Comparison of ENCODE assay signal across 8 cellular contexts in genomic region chr5:127562252-127562651, GRCh38. TPM values are rescaled to one million over a fixed set of nuclear protein-coding genes. Genes with fewer than 3 reads are reported as not detected.
DNase-seq lines count a peak whose midpoint lies in the region; ATAC-seq and TF ChIP-seq lines count a peak whose summit lies in the region.
"Had no signal": no experiment of that assay in that cellular context is flagged by ENCODE, and none has a peak within 500 bp of the region (broad histone marks: within the 10 kb centered on the region; RNA-seq: fewer than 3 reads in every experiment).

No MANE protein-coding gene starts in this region.

- H3K9me3 Mint-ChIP-seq in endothelial cell (ENCODE audit: unreplicated experiment): no peaks in the 10 kb centered on the region
- H3K9me3 Mint-ChIP-seq: dendritic cell treated with granulocyte-macrophage colony-stimulating factor and Interleukin-4, amounts not matched to agents 40 ng/mL and 50 ng/mL, for 4 days had no signal

- H3K36me3 ChIP-seq in psoas muscle (ENCODE audit: insufficient read depth in 1 of 2, low read depth in 1 of 2): no peaks in the 10 kb centered on the region

- no peak overlapping the region for H3K27ac Mint-ChIP-seq in endothelial cell (ENCODE audit: unreplicated experiment)
- H3K27ac Mint-ChIP-seq: dendritic cell treated with granulocyte-macrophage colony-stimulating factor and Interleukin-4, amounts not matched to agents 40 ng/mL and 50 ng/mL, for 4 days had no signal

- ATAC-seq in GM18498 (IDR thresholded peaks at IDR 0.05; ENCODE audit: unreplicated experiment) (peak; percentile 33), psoas muscle (peak in 3 of 4 donors; percentile 73 to 82 (median 82)), HG03139 (IDR thresholded peaks at IDR 0.05; ENCODE audit: unreplicated experiment) (no peak)

- H3K27ac ChIP-seq in psoas muscle: no peak overlapping the region

- H3K27me3 Mint-ChIP-seq in endothelial cell (ENCODE audit: unreplicated experiment): no peaks in the 10 kb centered on the region
- H3K27me3 Mint-ChIP-seq: dendritic cell treated with granulocyte-macrophage colony-stimulating factor and Interleukin-4, amounts not matched to agents 40 ng/mL and 50 ng/mL, for 4 days had no signal

- TF ChIP-seq CTCF in endothelial cell (IDR thresholded peaks at IDR 0.05; ENCODE audit: unreplicated experiment): no peak
- TF ChIP-seq CTCF in psoas muscle (IDR thresholded peaks at IDR 0.05): peak; percentile 56

- no peak overlapping the region for H3K4me3 ChIP-seq in psoas muscle

- H3K4me1 Mint-ChIP-seq in endothelial cell (ENCODE audit: unreplicated experiment): peaks cover 6% of the 10 kb centered on the region

- no peaks in the 10 kb centered on the region for H3K36me3 Mint-ChIP-seq in endothelial cell (ENCODE audit: low read depth, unreplicated experiment)

- 5 to 11% (median 6%) methylated on average over 3 of the region's 3 CpGs for WGBS in psoas muscle, 3 donors

- H3K9me3 ChIP-seq in psoas muscle: no peaks in the 10 kb centered on the region

- H3K27me3 ChIP-seq in psoas muscle (ENCODE audit: insufficient read depth in 3 of 3, low read length in 2 of 3): no peaks in the 10 kb centered on the region

- intact Hi-C loops in psoas muscle (cut with DNase I): loop anchor here in 1 of 2 donors (2.0 to 5.0 kb wide), 2 partner anchors 315 to 641 kb away; no protein-coding TSS in a partner anchor

- no peak overlapping the region for H3K4me3 Mint-ChIP-seq in endothelial cell (ENCODE audit: unreplicated experiment)
- H3K4me3 Mint-ChIP-seq: dendritic cell treated with granulocyte-macrophage colony-stimulating factor and Interleukin-4, amounts not matched to agents 40 ng/mL and 50 ng/mL, for 4 days had no signal

- peaks cover 31% of the 10 kb centered on the region for H3K4me1 ChIP-seq in psoas muscle

- DNase-seq in NCI-H146 treated with DMSO at 0.1 percent for 48 hours (lab: John Stamatoyannopoulos, UW; ENCODE audit: unreplicated experiment): peak; percentile 20
- DNase-seq in endothelial cell (ENCODE audit: low spot score): peak; percentile 17
- no peak for DNase-seq in psoas muscle
- DNase-seq in KG1 (lab: John Stamatoyannopoulos, UW): no peak
- DNase-seq in hepatic stellate cell (ENCODE audit: low spot score): no peak

RNA-seq across cellular contexts. Expression of gene PRRC1, which starts 44.8 kb away (rescaled TPM):
- 61.1 TPM for total RNA-seq in endothelial cell (ENCODE audit: unreplicated experiment)
- 10 to 100 TPM; 14.0 to 26.6 (median 16.4) TPM for total RNA-seq in psoas muscle
- polyA plus RNA-seq in psoas muscle: 10 to 100 TPM in 2 of 3 donors, 1 to 10 TPM in 1; 7.0 to 14.4 (median 13.5) TPM

Comparison
In these comparisons a context has a peak if more than half of its experiments do, and no peak if none do; other contexts are left out.
1. DNase-seq: peak in NCI-H146 treated with DMSO at 0.1 percent for 48 hours (single experiment) and endothelial cell (single experiment); none in psoas muscle (0 of 2), KG1 (single experiment) and hepatic stellate cell (single experiment).